In the genomic region with DNA sequence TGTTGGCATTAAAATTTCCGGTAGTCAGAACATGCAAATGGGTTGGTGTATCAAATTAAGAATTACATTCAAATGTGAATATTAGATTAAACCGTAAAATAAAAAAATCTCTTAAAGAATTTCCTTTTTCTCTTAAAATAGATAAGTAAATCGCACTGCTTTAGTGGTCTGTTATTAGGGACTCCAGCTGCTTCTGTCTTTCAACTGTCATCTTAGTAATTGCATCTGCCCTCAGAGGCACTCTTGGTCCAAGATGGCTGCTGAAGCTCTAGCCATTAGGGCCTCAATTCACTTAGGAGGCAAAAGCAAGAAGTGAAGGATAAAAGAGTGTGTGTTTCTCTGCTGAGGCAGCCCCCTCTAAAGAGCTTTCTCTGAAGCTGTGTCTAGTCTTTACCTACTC, we compare ENCODE assay signal across 23 cellular contexts.
"Had no signal": no experiment of that assay in that cellular context is flagged by ENCODE, and none has a peak within 500 bp of the region (broad histone marks: within the 10 kb centered on the region; RNA-seq: fewer than 3 reads in every experiment).

No MANE protein-coding gene starts in this region.

- ATAC-seq: foreskin keratinocyte; gastroesophageal sphincter; heart right ventricle; left cardiac atrium; left lung; natural killer cell treated with Interleukin-12 subunit alpha and Interleukin-12 subunit beta and Interleukin-15 and Interleukin-18, amount 100 ng/mL, for 72 hours; right lobe of liver; stimulated activated effector memory CD8-positive, alpha-beta T cell treated with anti-CD3 and anti-CD28 coated beads, Interleukin-12 subunit alpha, Interleukin-12 subunit beta, amount 100 ng/mL, for 72 hours had no signal

- H3K27ac Mint-ChIP-seq: natural killer cell treated with Interleukin-12 subunit alpha and Interleukin-12 subunit beta and Interleukin-15 and Interleukin-18, amount 100 ng/mL, for 72 hours; neural progenitor cell; progenitor cell of endocrine pancreas; stimulated activated effector memory CD8-positive, alpha-beta T cell treated with anti-CD3 and anti-CD28 coated beads, Interleukin-12 subunit alpha, Interleukin-12 subunit beta, amount 100 ng/mL, for 72 hours had no signal

- H3K9me3 Mint-ChIP-seq: naive B cell; natural killer cell treated with Interleukin-12 subunit alpha and Interleukin-12 subunit beta and Interleukin-15 and Interleukin-18, amount 100 ng/mL, for 72 hours; neural progenitor cell; stimulated activated effector memory CD8-positive, alpha-beta T cell treated with anti-CD3 and anti-CD28 coated beads, Interleukin-12 subunit alpha, Interleukin-12 subunit beta, amount 100 ng/mL, for 72 hours had no signal

- H3K36me3 ChIP-seq: esophagus muscularis mucosa, gastroesophageal sphincter, left lung, neural progenitor cell, tibial artery, upper lobe of left lung had no signal

- H2AFZ ChIP-seq: neural progenitor cell, parathyroid adenoma had no signal

- H3K79me2 ChIP-seq: parathyroid adenoma had no signal

- H3K27ac ChIP-seq: coronary artery, esophagus muscularis mucosa, foreskin keratinocyte, gastroesophageal sphincter, heart right ventricle, left lung, neural progenitor cell, parathyroid adenoma, right lobe of liver, stomach, tibial artery, upper lobe of left lung had no signal

- H3K27me3 Mint-ChIP-seq: naive B cell; natural killer cell treated with Interleukin-12 subunit alpha and Interleukin-12 subunit beta and Interleukin-15 and Interleukin-18, amount 100 ng/mL, for 72 hours; progenitor cell of endocrine pancreas had no signal

- H3K4me1 ChIP-seq: esophagus muscularis mucosa, gastroesophageal sphincter, left lung, neural progenitor cell, parathyroid adenoma, right lobe of liver, tibial artery, upper lobe of left lung had no signal

- H3K4me3 Mint-ChIP-seq: naive B cell; natural killer cell treated with Interleukin-12 subunit alpha and Interleukin-12 subunit beta and Interleukin-15 and Interleukin-18, amount 100 ng/mL, for 72 hours; neural progenitor cell; stimulated activated effector memory CD8-positive, alpha-beta T cell treated with anti-CD3 and anti-CD28 coated beads, Interleukin-12 subunit alpha, Interleukin-12 subunit beta, amount 100 ng/mL, for 72 hours had no signal

- DNase-seq: dermis blood vessel endothelial cell; effector memory CD4-positive, alpha-beta T cell; foreskin keratinocyte; heart right ventricle; hippocampal formation; left cardiac atrium; left lung; naive B cell; right lobe of liver; stimulated activated CD4-positive, alpha-beta T cell treated with anti-CD3 and anti-CD28 coated beads, Interleukin-2, amount 100 ng/mL, for 24 hours; stimulated activated CD4-positive, alpha-beta T cell treated with anti-CD3 and anti-CD28 coated beads, Interleukin-4, amount 100 ng/mL, for 24 hours; stimulated activated naive CD4-positive, alpha-beta T cell treated with Interleukin-2 at 50 U/mL for 16 hours; stomach; tibial artery; upper lobe of left lung had no signal

- H3K27me3 ChIP-seq: esophagus muscularis mucosa, foreskin keratinocyte, gastroesophageal sphincter, heart right ventricle, left lung, neural progenitor cell, right lobe of liver, stomach, tibial artery, upper lobe of left lung had no signal

- H3K9me3 ChIP-seq: esophagus muscularis mucosa, gastroesophageal sphincter, heart right ventricle, left lung, right lobe of liver, stomach, tibial artery, upper lobe of left lung had no signal

- H3K36me3 Mint-ChIP-seq: natural killer cell treated with Interleukin-12 subunit alpha and Interleukin-12 subunit beta and Interleukin-15 and Interleukin-18, amount 100 ng/mL, for 72 hours; neural progenitor cell had no signal

- H3K4me3 ChIP-seq: coronary artery, esophagus muscularis mucosa, gastroesophageal sphincter, heart right ventricle, left lung, neural progenitor cell, right lobe of liver, stomach, tibial artery, upper lobe of left lung had no signal

- H3K4me2 ChIP-seq: neural progenitor cell had no signal

- H3K4me1 Mint-ChIP-seq: neural progenitor cell had no signal

- H3K9ac ChIP-seq: neural progenitor cell, parathyroid adenoma had no signal
